26 cellular contexts compared by ENCODE assay signal in genomic region chr12:70252832-70253231, GRCh38.
"Had no signal": no experiment of that assay in that cellular context is flagged by ENCODE, and none has a peak within 500 bp of the region (broad histone marks: within the 10 kb centered on the region; RNA-seq: fewer than 3 reads in every experiment).

No MANE protein-coding gene starts in this region.

- H3K4me3 Mint-ChIP-seq: activated CD4-positive, alpha-beta memory T cell treated with anti-CD3 and anti-CD28 coated beads, Interleukin-2, amount 10 ng/mL, durations not matched to agents 7 days and 5 days; activated CD4-positive, alpha-beta T cell treated with anti-CD3 and anti-CD28 coated beads, Interleukin-2, amount 10 ng/mL, durations not matched to agents 7 days and 5 days; activated T-cell treated with anti-CD3 and anti-CD28 coated beads, Interleukin-2, amount 50 U/mL, for 24 hours; endodermal cell; neural crest cell; WTC11 had no signal

- H3K27me3 ChIP-seq: body of pancreas, heart right ventricle, spleen, suprapubic skin, tibial nerve had no signal

- ATAC-seq: activated naive CD4-positive, alpha-beta T cell treated with anti-CD3 and anti-CD28 coated beads, Interleukin-2, amount 50 U/mL, for 72 hours; body of pancreas; esophagus mucosa; heart right ventricle; naive thymus-derived CD8-positive, alpha-beta T cell; right cardiac atrium; SK-N-SH treated with all-trans-retinoic acid at 6 μM for 48 hours; WTC11 had no signal

- DNase-seq: activated CD4-positive, alpha-beta memory T cell treated with anti-CD3 and anti-CD28 coated beads, Interleukin-2, amount 10 ng/mL, durations not matched to agents 7 days and 5 days; activated CD4-positive, alpha-beta T cell treated with anti-CD3 and anti-CD28 coated beads for 1 hour; activated CD4-positive, alpha-beta T cell treated with anti-CD3 and anti-CD28 coated beads, Interleukin-2, amount 10 ng/mL, durations not matched to agents 7 days and 5 days; activated CD8-positive, alpha-beta memory T cell treated with anti-CD3 and anti-CD28 coated beads, Interleukin-2, amount 50 U/mL, for 48 hours; activated naive CD4-positive, alpha-beta T cell; activated T-cell treated with anti-CD3 and anti-CD28 coated beads, Interleukin-2, amount 50 U/mL, for 24 hours; aorta; body of pancreas; cerebellar nuclear complex; endodermal cell; foreskin melanocyte; heart right ventricle; left ventricle myocardium inferior; midbrain; naive thymus-derived CD8-positive, alpha-beta T cell; right cardiac atrium; spleen; stimulated activated naive CD4-positive, alpha-beta T cell; T-helper 2 cell had no signal

- H3K9me3 ChIP-seq: body of pancreas, heart right ventricle, left ventricle myocardium inferior, spleen, suprapubic skin, tibial nerve had no signal

- H3K27ac Mint-ChIP-seq: activated CD4-positive, alpha-beta memory T cell treated with anti-CD3 and anti-CD28 coated beads, Interleukin-2, amount 10 ng/mL, durations not matched to agents 7 days and 5 days; activated CD4-positive, alpha-beta T cell treated with anti-CD3 and anti-CD28 coated beads, Interleukin-2, amount 10 ng/mL, durations not matched to agents 7 days and 5 days; activated naive CD4-positive, alpha-beta T cell treated with anti-CD3 and anti-CD28 coated beads, Interleukin-2, amount 50 U/mL, for 72 hours; activated T-cell treated with anti-CD3 and anti-CD28 coated beads, Interleukin-2, amount 50 U/mL, for 24 hours; endodermal cell had no signal

- H3K27ac ChIP-seq: body of pancreas, heart right ventricle, left ventricle myocardium inferior, spleen, suprapubic skin, tibial nerve had no signal

- H3K9me3 Mint-ChIP-seq: activated CD4-positive, alpha-beta memory T cell treated with anti-CD3 and anti-CD28 coated beads, Interleukin-2, amount 10 ng/mL, durations not matched to agents 7 days and 5 days; activated CD4-positive, alpha-beta T cell treated with anti-CD3 and anti-CD28 coated beads, Interleukin-2, amount 10 ng/mL, durations not matched to agents 7 days and 5 days; activated naive CD4-positive, alpha-beta T cell treated with anti-CD3 and anti-CD28 coated beads, Interleukin-2, amount 50 U/mL, for 72 hours; activated T-cell treated with anti-CD3 and anti-CD28 coated beads, Interleukin-2, amount 50 U/mL, for 24 hours; endodermal cell; naive thymus-derived CD8-positive, alpha-beta T cell; neural crest cell; WTC11 had no signal

- H3K36me3 Mint-ChIP-seq: WTC11 had no signal

- H3K36me3 ChIP-seq: left ventricle myocardium inferior, suprapubic skin, tibial nerve had no signal

- H3K27me3 Mint-ChIP-seq: activated CD4-positive, alpha-beta memory T cell treated with anti-CD3 and anti-CD28 coated beads, Interleukin-2, amount 10 ng/mL, durations not matched to agents 7 days and 5 days; activated CD4-positive, alpha-beta T cell treated with anti-CD3 and anti-CD28 coated beads, Interleukin-2, amount 10 ng/mL, durations not matched to agents 7 days and 5 days; activated T-cell treated with anti-CD3 and anti-CD28 coated beads, Interleukin-2, amount 50 U/mL, for 24 hours; naive thymus-derived CD8-positive, alpha-beta T cell had no signal

- H3K4me3 ChIP-seq: body of pancreas, heart right ventricle, left ventricle myocardium inferior, spleen, suprapubic skin, tibial nerve had no signal
